8 cellular contexts compared by ENCODE assay signal in genomic region chr13:112969692-112970338, GRCh38. TPM values are rescaled to one million over a fixed set of nuclear protein-coding genes. Genes with fewer than 3 reads are reported as not detected.
DNase-seq lines count a peak whose midpoint lies in the region; ATAC-seq and TF ChIP-seq lines count a peak whose summit lies in the region.

No MANE protein-coding gene starts in this region.

- no peak overlapping the region for H3K56ac ChIP-seq in IMR-90 (ENCODE audit: extremely low read depth, insufficient read depth, low read length)

- H4K91ac ChIP-seq in IMR-90 (ENCODE audit: insufficient read depth, low read depth, low read length): no peak overlapping the region

- in situ Hi-C loops in IMR-90 (cut with MboI; ENCODE audit: low sequenced_read_pairs): no loop called here
- in situ Hi-C loops in GM23248 (cut with MboI): no loop called here

- no peaks in the 10 kb centered on the region for H3F3A ChIP-seq in GM23248 (ENCODE audit: insufficient read depth)

- TF ChIP-seq POLR2A in IMR-90 (IDR thresholded peaks at IDR 0.05; ENCODE audit: low read depth, low read length) (no peak), thyroid gland (IDR thresholded peaks at IDR 0.05) (no peak)

- peaks cover 19% of the 10 kb centered on the region for H3K4me1 ChIP-seq in BLaER1
- H3K4me1 ChIP-seq in IMR-90 (ENCODE audit: control insufficient read depth, insufficient read depth, low read length): no peaks in the 10 kb centered on the region
- peaks cover 4 to 23% of the 10 kb centered on the region in 2 donors for H3K4me1 ChIP-seq in thyroid gland
- no peaks in the 10 kb centered on the region for H3K4me1 ChIP-seq in GM23248 (ENCODE audit: insufficient read depth)

- no peaks in the 10 kb centered on the region for H3K79me2 ChIP-seq in GM23248 (ENCODE audit: insufficient read depth)

- dilution Hi-C loops in IMR-90 (cut with HindIII; ENCODE audit: low sequenced_read_pairs, unreplicated experiment): no loop called here

- peaks cover 45% of the 10 kb centered on the region for H3K27me3 Mint-ChIP-seq in chondrocyte (ENCODE audit: low read depth)
- H3K27me3 Mint-ChIP-seq in natural killer cell (ENCODE audit: low read depth in 2 of 2): peaks cover 24 to 31% of the 10 kb centered on the region in 2 donors

- no peak overlapping the region for H2BK15ac ChIP-seq in IMR-90 (ENCODE audit: low read depth, low read length)

- H3K27ac Mint-ChIP-seq in chondrocyte (ENCODE audit: unreplicated experiment) (no peak overlapping the region), natural killer cell (peak overlapping the region; percentile 50 to 82)

- peaks cover 40% of the 10 kb centered on the region for H4K20me1 ChIP-seq in BLaER1
- no peaks in the 10 kb centered on the region for H4K20me1 ChIP-seq in IMR-90 (ENCODE audit: insufficient read depth, low read length)
- no peaks in the 10 kb centered on the region for H4K20me1 ChIP-seq in GM23248 (ENCODE audit: insufficient read depth)

- H3K18ac ChIP-seq in IMR-90 (ENCODE audit: low read depth, low read length): no peak overlapping the region

- H3K4me3 Mint-ChIP-seq in chondrocyte (ENCODE audit: unreplicated experiment): peak overlapping the region; percentile 63
- H3K4me3 Mint-ChIP-seq in natural killer cell: peak overlapping the region; percentile 92

- peaks cover 12% of the 10 kb centered on the region for H3K9me3 Mint-ChIP-seq in chondrocyte (ENCODE audit: low read depth)
- peaks cover 0 to 7% of the 10 kb centered on the region in 2 donors for H3K9me3 Mint-ChIP-seq in natural killer cell

- no peak overlapping the region for H2BK120ac ChIP-seq in IMR-90 (ENCODE audit: low read depth, low read length)

- intact Hi-C loops in IMR-90 (cut with micrococcal nuclease): no loop called here
- intact Hi-C loops in natural killer cell (cut with micrococcal nuclease): no loop called here
- intact Hi-C loops in thyroid gland (cut with DNase I): no loop called here

- no peaks in the 10 kb centered on the region for H3K79me1 ChIP-seq in IMR-90 (ENCODE audit: low read depth in 1 of 2, low read length in 2 of 2)

- H3K9me2 ChIP-seq in GM23248 (ENCODE audit: insufficient read depth): no peaks in the 10 kb centered on the region

- H3K27ac ChIP-seq in BLaER1 (no peak overlapping the region), IMR-90 (ENCODE audit: insufficient read depth, low read length) (no peak overlapping the region), thyroid gland (peak overlapping the region in 1 of 3 donors; percentile 59), GM23248 (no peak overlapping the region)

- H2AFZ ChIP-seq in IMR-90 (replicated peaks; ENCODE audit: low read length, poor library complexity) (peak overlapping the region; percentile 58), GM23248 (no peak overlapping the region)

- no peak overlapping the region for H4K5ac ChIP-seq in IMR-90 (ENCODE audit: low read depth, low read length)

- ATAC-seq in IMR-90 (ENCODE audit: low read depth): no peak; the same call in 1 of the 2 replicates
- ATAC-seq in natural killer cell: no peak

- H2BK20ac ChIP-seq in IMR-90 (ENCODE audit: low read depth, low read length): no peak overlapping the region

- DNase-seq in IMR-90 (no peak), chondrocyte (ENCODE audit: low spot score) (no peak), natural killer cell (no peak), mesenteric fat pad (ENCODE audit: low spot score) (no peak), thyroid gland (no peak), GM23248 (no peak), SW 1271 (lab: John Stamatoyannopoulos, UW) (no peak)

- H3K36me3 Mint-ChIP-seq in chondrocyte (ENCODE audit: low read depth) (peaks cover 2% of the 10 kb centered on the region), natural killer cell (no peaks in the 10 kb centered on the region)

- no peak for TF ChIP-seq RAD21 in IMR-90 (IDR thresholded peaks at IDR 0.05; ENCODE audit: low read length)

- H2AK5ac ChIP-seq in IMR-90 (ENCODE audit: low read depth, low read length): no peak overlapping the region

- peak overlapping the region; percentile 66 for H3K4me3 ChIP-seq in BLaER1
- no peak overlapping the region for H3K4me3 ChIP-seq in IMR-90 (ENCODE audit: insufficient read depth, low read depth, low read length)
- H3K4me3 ChIP-seq in thyroid gland (replicated peaks in 1 of 3): peak overlapping the region in 1 of 3 donors; percentile 47
- no peak overlapping the region for H3K4me3 ChIP-seq in GM23248

- H3K9me1 ChIP-seq in IMR-90 (ENCODE audit: insufficient read depth, low read length): no peaks in the 10 kb centered on the region

- no peak overlapping the region for H2AK9ac ChIP-seq in IMR-90 (replicated peaks; ENCODE audit: low read depth, low read length, poor library complexity)

- WGBS in IMR-90 (ENCODE audit: extremely low coverage in 2 of 2, insufficient read length in 1 of 2), 2 experiments: 30% methylated on average over 2 of the region's 13 CpGs; no CpG with 5 or more reads in 1 of the 2 experiments
- WGBS in thyroid gland, 2 donors: 62 to 63% methylated on average over 12 to 13 of the region's 13 CpGs
- 7 to 10% methylated on average over 13 of the region's 13 CpGs for WGBS in GM23248 (ENCODE audit: low coverage in 1 of 2, low lambda C conversion rate in 2 of 2, missing lambda C conversion rate in 2 of 2), 2 experiments

- H3K27me3 ChIP-seq in BLaER1 (peaks cover 75% of the 10 kb centered on the region), IMR-90 (ENCODE audit: control insufficient read depth, insufficient read depth, low read length) (peaks cover 64% of the 10 kb centered on the region), thyroid gland (no peaks in the 10 kb centered on the region), GM23248 (replicated peaks; ENCODE audit: insufficient read depth) (peaks cover 68% of the 10 kb centered on the region)

- H4K8ac ChIP-seq in IMR-90 (ENCODE audit: low read depth in 2 of 2, low read length in 2 of 2): no peak overlapping the region

- H3K4me2 ChIP-seq in BLaER1 (peak overlapping the region; percentile 98), IMR-90 (ENCODE audit: low read depth, low read length) (no peak overlapping the region; the same call in 1 of the 2 replicates), GM23248 (ENCODE audit: unreplicated experiment) (no peak overlapping the region)

- TF ChIP-seq CTCF in IMR-90 (conservative IDR thresholded peaks at IDR 0.05; ENCODE audit: low read depth, low read length): no peak
- TF ChIP-seq CTCF in chondrocyte (IDR thresholded peaks at IDR 0.05): no peak
- no peak for TF ChIP-seq CTCF in natural killer cell (IDR thresholded peaks at IDR 0.05)
- no peak for TF ChIP-seq CTCF in thyroid gland (IDR thresholded peaks at IDR 0.05)

- H3K9ac ChIP-seq in BLaER1 (no peak overlapping the region), IMR-90 (ENCODE audit: low read depth, low read length) (no peak overlapping the region), GM23248 (no peak overlapping the region)

- no peaks in the 10 kb centered on the region for H3K36me3 ChIP-seq in BLaER1
- H3K36me3 ChIP-seq in IMR-90 (ENCODE audit: control insufficient read depth, insufficient read depth, low read length): no peaks in the 10 kb centered on the region
- H3K36me3 ChIP-seq in thyroid gland: no peaks in the 10 kb centered on the region
- no peaks in the 10 kb centered on the region for H3K36me3 ChIP-seq in GM23248 (ENCODE audit: low read depth)

- H3K4me1 Mint-ChIP-seq in chondrocyte (ENCODE audit: low read depth) (peaks cover 6% of the 10 kb centered on the region), natural killer cell (peaks cover 14 to 24% of the 10 kb centered on the region in 2 donors)

- no peak overlapping the region for H2BK5ac ChIP-seq in IMR-90 (ENCODE audit: low read depth, low read length, poor library complexity, severe bottlenecking)

- H3K4ac ChIP-seq in IMR-90 (ENCODE audit: low read depth, low read length): no peak overlapping the region

- CTCF ChIA-PET in IMR-90 (lab: Yijun Ruan, JAX): no interaction called here

- no peak overlapping the region for H3K14ac ChIP-seq in IMR-90 (replicated peaks; ENCODE audit: low read depth, low read length)

- no peak overlapping the region for H3K23ac ChIP-seq in IMR-90 (ENCODE audit: low read depth, low read length)

- H3K9me3 ChIP-seq in BLaER1: peaks cover 10% of the 10 kb centered on the region
- peaks cover 7% of the 10 kb centered on the region for H3K9me3 ChIP-seq in IMR-90 (ENCODE audit: control insufficient read depth, insufficient read depth, low read length)
- H3K9me3 ChIP-seq in thyroid gland: no peaks in the 10 kb centered on the region
- no peaks in the 10 kb centered on the region for H3K9me3 ChIP-seq in GM23248 (ENCODE audit: low read depth)

- POLR2A ChIA-PET in IMR-90 (lab: Charles Lee; ENCODE audit: unreplicated experiment): no interaction called here

- BruUV-seq in IMR-90 (replicated peaks; lab: Mats Ljungman, UMichigan): no TSS peak

TF ChIP-seq in IMR-90, 13 proteins besides CTCF, POLR2A, EP300 and RAD21:
- TF ChIP-seq BHLHE40 (IDR thresholded peaks at IDR 0.05; ENCODE audit: low read depth, low read length) (no peak), CHD1 (IDR thresholded peaks at IDR 0.05; ENCODE audit: low read depth, low read length) (no peak), SMC3 (IDR thresholded peaks at IDR 0.05; ENCODE audit: low read depth, low read length) (no peak), MAZ (IDR thresholded peaks at IDR 0.05; ENCODE audit: borderline replicate concordance, low read depth, low read length) (no peak), MAFK (IDR thresholded peaks at IDR 0.05; ENCODE audit: low read depth, low read length) (no peak), CEBPB (IDR thresholded peaks at IDR 0.05; ENCODE audit: low read depth, low read length) (no peak)

RNA-seq across cellular contexts. Expression of gene MCF2L, which starts 0.8 kb away (rescaled TPM):
- 0.18 TPM in 1 of 2 replicates, not detected in the other for total RNA-seq in IMR-90 (2012; rRNA removed)
- polyA plus RNA-seq in IMR-90 (2012; rRNA removed): not detected in 2 replicates
- 0.02 and 0.09 TPM in 2 replicates for polyA plus RNA-seq in IMR-90 (2012; cell fraction: cytosol; rRNA removed)
- polyA plus RNA-seq in IMR-90 (2012; cell fraction: nucleus; rRNA removed; ENCODE audit: low replicate concordance): 0.09 and 0.11 TPM in 2 replicates
- 6.7 to 8.0 TPM (median 7.6 TPM) in 3 replicates for total RNA-seq in chondrocyte
- 1 to 10 TPM; 1.7 to 3.0 (median 3.0) TPM for total RNA-seq in natural killer cell
- 97.6 TPM for total RNA-seq in mesenteric fat pad
- total RNA-seq in thyroid gland: 10 to 100 TPM; 35.6 to 83.4 (median 43.6) TPM
- not detected in 2 replicates for total RNA-seq in GM23248 (2014; rRNA removed; shearing (Covaris generic))
- not detected in 2 replicates for polyA plus RNA-seq in GM23248 (2016; fragmentation: Nextera tagmentation; extraction: Ambion mirVana)
